Comparison of ENCODE assay signal across 8 cellular contexts in genomic region chr1:31715097-31715872, GRCh38. TPM values are rescaled to one million over a fixed set of nuclear protein-coding genes. Genes with fewer than 3 reads are reported as not detected.
DNase-seq lines count a peak whose midpoint lies in the region; FAIRE-seq and TF ChIP-seq lines count a peak whose summit lies in the region.

No MANE protein-coding gene starts in this region.

- H3K9me3 ChIP-seq in DOHH2 (ENCODE audit: control insufficient read depth, insufficient read depth, low read length), result no peaks in the 10 kb centered on the region
- no peaks in the 10 kb centered on the region for H3K9me3 ChIP-seq in SJCRH30 (replicated peaks)
- H3K9me3 ChIP-seq in iPS-18c (ENCODE audit: control insufficient read depth, insufficient read depth, low read length), result peaks cover 2% of the 10 kb centered on the region

- no peaks in the 10 kb centered on the region for H3F3A ChIP-seq in DOHH2 (ENCODE audit: control insufficient read depth, insufficient read depth)

- no peak for FAIRE-seq in bronchial epithelial cell (lab: Jason Lieb, UNC)

- H3K27me3 ChIP-seq in DOHH2 (ENCODE audit: control insufficient read depth, low read length) (peaks cover 62% of the 10 kb centered on the region), SJCRH30 (no peaks in the 10 kb centered on the region), bronchial epithelial cell (ENCODE audit: control insufficient read depth, insufficient read depth, low read length) (no peaks in the 10 kb centered on the region)

- peaks cover 14% of the 10 kb centered on the region for H3K4me1 ChIP-seq in DOHH2 (ENCODE audit: control insufficient read depth, low read length)
- H3K4me1 ChIP-seq in SJCRH30, result peaks cover 13% of the 10 kb centered on the region; the same call in 1 of the 2 replicates

- H4K20me1 ChIP-seq in DOHH2 (ENCODE audit: control insufficient read depth, insufficient read depth, low read depth, low read length), result no peaks in the 10 kb centered on the region

- H3K27ac ChIP-seq in DOHH2 (ENCODE audit: low read depth, low read length) (no peak overlapping the region), SJCRH30 (no peak overlapping the region)

- no peak overlapping the region for H3K4me3 ChIP-seq in DOHH2 (ENCODE audit: low read length)
- peak overlapping the region; percentile 49 for H3K4me3 ChIP-seq in SJCRH30
- peak overlapping the region; percentile 33 for H3K4me3 ChIP-seq in bronchial epithelial cell (ENCODE audit: low read depth, low read length)
- H3K4me3 ChIP-seq in iPS-18c (ENCODE audit: insufficient read depth, low read depth, low read length), result peak overlapping the region; percentile 63
- H3K4me3 ChIP-seq in retinal pigment epithelial cell (ENCODE audit: low read length), result peak overlapping the region; percentile 39

- no peaks in the 10 kb centered on the region for H3K79me2 ChIP-seq in DOHH2 (ENCODE audit: control insufficient read depth, low read length)

- no peaks in the 10 kb centered on the region for H3K36me3 ChIP-seq in DOHH2 (ENCODE audit: control insufficient read depth, low read length)
- H3K36me3 ChIP-seq in SJCRH30, result no peaks in the 10 kb centered on the region
- H3K36me3 ChIP-seq in bronchial epithelial cell (ENCODE audit: control insufficient read depth, insufficient read depth, low read length), result no peaks in the 10 kb centered on the region

- DNase-seq in HPDE6-E6E7 (ENCODE audit: extremely low spot score) (peak; percentile 93), SJCRH30 (peak; percentile 48 to 54), bronchial epithelial cell (ENCODE audit: low read depth) (peak; percentile 76), retinal pigment epithelial cell (ENCODE audit: low read depth) (peak; percentile 66), NCI-H2171 treated with DMSO at 0.1 percent for 48 hours (lab: John Stamatoyannopoulos, UW) (no peak), COR-L47 (lab: John Stamatoyannopoulos, UW) (no peak)

- TF ChIP-seq CTCF in DOHH2 (IDR thresholded peaks at IDR 0.05; ENCODE audit: low read depth, low read length, poor library complexity, severe bottlenecking) (peak; percentile 51), bronchial epithelial cell (IDR thresholded peaks at IDR 0.05; ENCODE audit: insufficient read depth, low read length, severe bottlenecking) (peak; percentile 96), retinal pigment epithelial cell (conservative IDR thresholded peaks at IDR 0.05; ENCODE audit: low read depth, low read length) (peak; percentile 93)

- no peaks in the 10 kb centered on the region for H3K9me2 ChIP-seq in DOHH2 (replicated peaks; ENCODE audit: control insufficient read depth, low read length)

- H3K4me2 ChIP-seq in DOHH2 (ENCODE audit: low read length), result peak overlapping the region; percentile 55

RNA-seq across cellular contexts. Expression of gene COL16A1, which starts 11.5 kb away (rescaled TPM):
- total RNA-seq in SJCRH30 (2014; rRNA removed; shearing (Covaris generic)), result 2.6 and 2.7 TPM in 2 replicates
- total RNA-seq in bronchial epithelial cell, result 87.7 and 121 TPM in 2 replicates

RNA-seq across cellular contexts. Expression of gene ADGRB2, which starts 48.9 kb away (rescaled TPM):
- total RNA-seq in SJCRH30 (2014; rRNA removed; shearing (Covaris generic)), result 0.73 and 1.1 TPM in 2 replicates
- total RNA-seq in bronchial epithelial cell, result 0.53 and 0.64 TPM in 2 replicates

Comparison
In these comparisons a context has a peak if more than half of its experiments do, and no peak if none do; other contexts are left out.
1. DNase-seq: peak in HPDE6-E6E7 (single experiment), SJCRH30 (2 of 2), bronchial epithelial cell (single experiment) and retinal pigment epithelial cell (single experiment); none in NCI-H2171 treated with DMSO at 0.1 percent for 48 hours (single experiment) and COR-L47 (single experiment).
2. RNA of gene COL16A1, which starts 11.5 kb away (total RNA-seq): 87.7 to 121 TPM in bronchial epithelial cell; 2.6 to 2.7 TPM in SJCRH30; every median in the first group is over 10 times any median in the second.
3. Peak in every context shown above with its lines, with median percentiles within 50 percentile points of each other: CTCF ChIP-seq.